Comparison of ENCODE assay signal across 12 cellular contexts in the genomic region with DNA sequence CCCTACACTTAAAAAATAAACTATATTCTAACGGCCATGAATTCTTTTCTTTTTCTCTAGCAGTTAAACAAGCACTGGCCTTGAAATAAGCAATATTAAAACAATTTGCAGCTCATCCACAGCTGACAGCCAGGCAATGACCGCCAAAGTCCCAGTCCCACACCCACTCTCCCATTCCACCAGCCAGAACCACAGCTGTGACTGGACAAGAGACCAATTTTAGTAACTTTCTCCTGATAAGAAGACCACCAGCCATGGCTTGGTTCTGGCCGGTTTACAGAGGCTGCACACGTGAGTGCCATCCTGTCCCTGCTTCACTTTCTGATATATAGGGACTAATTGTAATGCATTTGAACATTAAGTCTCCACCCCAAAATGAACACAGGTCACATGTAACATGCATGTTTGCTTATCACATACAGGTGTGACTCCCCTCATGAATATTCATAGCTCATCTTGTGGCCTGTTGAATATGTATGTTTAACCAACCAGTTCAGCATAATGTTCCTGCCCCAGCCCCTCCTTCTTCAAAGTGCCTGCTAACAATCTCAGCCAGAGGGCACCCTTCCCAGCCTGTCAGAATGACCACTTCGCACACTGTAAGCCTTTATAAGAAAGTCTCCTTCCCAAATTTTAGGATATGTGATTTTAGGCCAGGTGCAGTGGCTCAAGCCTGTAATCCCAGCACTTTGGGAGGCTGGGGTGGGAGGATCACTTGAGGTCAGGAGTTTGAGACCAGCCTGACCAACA. TPM values are rescaled to one million over a fixed set of nuclear protein-coding genes. Genes with fewer than 3 reads are reported as not detected.
DNase-seq lines count a peak whose midpoint lies in the region; ATAC-seq and TF ChIP-seq lines count a peak whose summit lies in the region.
"Had no signal": no experiment of that assay in that cellular context is flagged by ENCODE, and none has a peak within 500 bp of the region (broad histone marks: within the 10 kb centered on the region; RNA-seq: fewer than 3 reads in every experiment).

No MANE protein-coding gene starts in this region.

- CTCF ChIA-PET in mammary epithelial cell (lab: Charles Lee; ENCODE audit: low non-redundant PET), result no interaction called here

- in situ Hi-C loops in mammary epithelial cell (cut with MboI; ENCODE audit: low sequenced_read_pairs in 2 of 2), result no loop called here

- H2AFZ ChIP-seq in Karpas-422 (ENCODE audit: low read length) (no peak overlapping the region), mammary epithelial cell (ENCODE audit: low read depth, low read length) (no peak overlapping the region), neuronal stem cell (ENCODE audit: low read length) (no peak overlapping the region)

- peaks cover 19% of the 10 kb centered on the region for H3K27me3 Mint-ChIP-seq in T-helper 2 cell treated with Interferon-gamma antibody and Interleukin-4, amounts not matched to agents 5 μg/mL and 100 μg/mL, for 36 hours (ENCODE audit: low read depth)
- no peaks in the 10 kb centered on the region for H3K27me3 Mint-ChIP-seq in stimulated activated naive CD8-positive, alpha-beta T cell treated with anti-CD3 and anti-CD28 coated beads, Interleukin-15, amount 100 ng/mL, for 72 hours

- H3K9me3 ChIP-seq in Karpas-422 (ENCODE audit: low read length), result no peaks in the 10 kb centered on the region
- H3K9me3 ChIP-seq in mammary epithelial cell (replicated peaks; ENCODE audit: insufficient read depth, low read length), result no peaks in the 10 kb centered on the region
- H3K9me3 ChIP-seq in left lung, result peaks cover 0 to 14% of the 10 kb centered on the region in 2 donors
- H3K9me3 ChIP-seq in neuronal stem cell (replicated peaks in 1 of 2; ENCODE audit: control insufficient read depth in 2 of 2, insufficient read depth in 1 of 2, low read depth in 1 of 2, low read length in 2 of 2), result peaks cover 5 to 7% of the 10 kb centered on the region in 2 donors
- H3K9me3 ChIP-seq: ovary had no signal

- H2BK15ac ChIP-seq in neuronal stem cell (ENCODE audit: low read length), result no peak overlapping the region

- H4K20me1 ChIP-seq in Karpas-422 (ENCODE audit: insufficient read depth, low read depth, low read length) (no peaks in the 10 kb centered on the region), mammary epithelial cell (ENCODE audit: insufficient read depth, low read length) (no peaks in the 10 kb centered on the region)

- H3K9me3 Mint-ChIP-seq in stimulated activated effector memory CD8-positive, alpha-beta T cell treated with anti-CD3 and anti-CD28 coated beads, Interleukin-12 subunit alpha, Interleukin-12 subunit beta, amount 100 ng/mL, for 72 hours, result no peaks in the 10 kb centered on the region
- H3K9me3 Mint-ChIP-seq in T-helper 2 cell treated with Interferon-gamma antibody and Interleukin-4, amounts not matched to agents 5 μg/mL and 100 μg/mL, for 36 hours, result peaks cover 7% of the 10 kb centered on the region
- H3K9me3 Mint-ChIP-seq in stimulated activated naive CD8-positive, alpha-beta T cell treated with anti-CD3 and anti-CD28 coated beads, Interleukin-15, amount 100 ng/mL, for 72 hours, result no peaks in the 10 kb centered on the region

- H3K14ac ChIP-seq in neuronal stem cell (ENCODE audit: low read length), result no peak overlapping the region

- no TSS peak for BruUV-seq in mammary epithelial cell (replicated peaks; lab: Mats Ljungman, UMichigan)

- H3K9me2 ChIP-seq in Karpas-422 (replicated peaks; ENCODE audit: insufficient read depth, low read length), result no peaks in the 10 kb centered on the region

- H3K9ac ChIP-seq in Karpas-422 (ENCODE audit: low read length) (no peak overlapping the region), mammary epithelial cell (ENCODE audit: insufficient read depth, low read length) (no peak overlapping the region), neuronal stem cell (ENCODE audit: low read depth, low read length, poor library complexity) (no peak overlapping the region)

- dilution Hi-C loops in mammary epithelial cell (cut with HindIII; ENCODE audit: low sequenced_read_pairs), result no loop called here

- TF ChIP-seq CTCF in mammary epithelial cell (conservative IDR thresholded peaks at IDR 0.05 in 1 of 2, IDR thresholded peaks at IDR 0.05 in 1 of 2; ENCODE audit: extremely low read depth in 1 of 2, insufficient read depth in 1 of 2, low read depth in 1 of 2, low read length in 2 of 2) (peak; percentile 18 to 52), left lung (IDR thresholded peaks at IDR 0.05) (no peak)

- H3K79me2 ChIP-seq in Karpas-422 (ENCODE audit: low read length) (no peaks in the 10 kb centered on the region), mammary epithelial cell (ENCODE audit: insufficient read depth, low read length) (no peaks in the 10 kb centered on the region)

- H3K18ac ChIP-seq in neuronal stem cell (ENCODE audit: low read length), result no peak overlapping the region

- H3K27me3 ChIP-seq in Karpas-422 (ENCODE audit: low read length) (no peaks in the 10 kb centered on the region), mammary epithelial cell (ENCODE audit: insufficient read depth, low read length) (no peaks in the 10 kb centered on the region), left lung (no peaks in the 10 kb centered on the region), neuronal stem cell (ENCODE audit: control insufficient read depth in 3 of 3, insufficient read depth in 3 of 3, low read depth in 1 of 3, low read length in 3 of 3) (no peaks in the 10 kb centered on the region)
- H3K27me3 ChIP-seq: ovary had no signal

- no peaks in the 10 kb centered on the region for H3K36me3 Mint-ChIP-seq in stimulated activated effector memory CD8-positive, alpha-beta T cell treated with anti-CD3 and anti-CD28 coated beads, Interleukin-12 subunit alpha, Interleukin-12 subunit beta, amount 100 ng/mL, for 72 hours
- H3K36me3 Mint-ChIP-seq in T-helper 2 cell treated with Interferon-gamma antibody and Interleukin-4, amounts not matched to agents 5 μg/mL and 100 μg/mL, for 36 hours (ENCODE audit: low read depth), result no peaks in the 10 kb centered on the region

- H3K79me1 ChIP-seq in neuronal stem cell (ENCODE audit: low read depth, low read length), result no peaks in the 10 kb centered on the region

- WGBS in mammary epithelial cell (ENCODE audit: low coverage, missing lambda C conversion rate), result 62% methylated on average over 5 of the region's 5 CpGs
- WGBS in neuronal stem cell (ENCODE audit: extremely low coverage in 2 of 2, insufficient read length in 2 of 2, insufficient replicate concordance in 1 of 2), 2 donors, result no CpG with 5 or more reads among the region's 5 CpGs

- intact Hi-C loops in mammary epithelial cell (cut with micrococcal nuclease) (no loop called here), left lung (cut with DNase I) (no loop called here)

- H3K27ac ChIP-seq in Karpas-422 (ENCODE audit: low read length) (no peak overlapping the region), mammary epithelial cell (ENCODE audit: insufficient read depth, low read depth, low read length) (no peak overlapping the region), left lung (no peak overlapping the region), neuronal stem cell (replicated peaks; ENCODE audit: low read length) (no peak overlapping the region)
- H3K27ac ChIP-seq: HL-60, ovary had no signal

- no peak overlapping the region for H3K23ac ChIP-seq in neuronal stem cell (ENCODE audit: low read depth, low read length, poor library complexity)

- H2BK5ac ChIP-seq in neuronal stem cell (ENCODE audit: low read length), result no peak overlapping the region

- no peak overlapping the region for H3K4ac ChIP-seq in neuronal stem cell (ENCODE audit: low read length)

- H3K4me3 ChIP-seq in Karpas-422 (ENCODE audit: low read length), result no peak overlapping the region
- H3K4me3 ChIP-seq in mammary epithelial cell (replicated peaks in 1 of 3; ENCODE audit: insufficient read depth in 1 of 3, low read depth in 2 of 3, low read length in 3 of 3), result no peak overlapping the region
- no peak overlapping the region for H3K4me3 ChIP-seq in left lung
- H3K4me3 ChIP-seq in neuronal stem cell (ENCODE audit: low read length in 2 of 2), result no peak overlapping the region
- H3K4me3 ChIP-seq: ovary had no signal

- H3K27ac Mint-ChIP-seq in stimulated activated effector memory CD8-positive, alpha-beta T cell treated with anti-CD3 and anti-CD28 coated beads, Interleukin-12 subunit alpha, Interleukin-12 subunit beta, amount 100 ng/mL, for 72 hours, result no peak overlapping the region
- no peak overlapping the region for H3K27ac Mint-ChIP-seq in T-helper 2 cell treated with Interferon-gamma antibody and Interleukin-4, amounts not matched to agents 5 μg/mL and 100 μg/mL, for 36 hours
- H3K27ac Mint-ChIP-seq in stimulated activated naive CD8-positive, alpha-beta T cell treated with anti-CD3 and anti-CD28 coated beads, Interleukin-15, amount 100 ng/mL, for 72 hours, result peak overlapping the region in 1 of 2 donors; percentile 33

- H3K4me1 ChIP-seq in Karpas-422 (ENCODE audit: low read length) (no peaks in the 10 kb centered on the region), mammary epithelial cell (ENCODE audit: insufficient read depth, low read length) (no peaks in the 10 kb centered on the region), left lung (no peaks in the 10 kb centered on the region), neuronal stem cell (ENCODE audit: control insufficient read depth in 2 of 2, insufficient read depth in 1 of 2, low read depth in 1 of 2, low read length in 2 of 2) (peaks cover 5 to 9% of the 10 kb centered on the region in 2 donors)

- no peak overlapping the region for H4K91ac ChIP-seq in neuronal stem cell (ENCODE audit: low read depth, low read length, poor library complexity)

- H3K36me3 ChIP-seq in Karpas-422 (ENCODE audit: insufficient read depth, low read length) (no peaks in the 10 kb centered on the region), mammary epithelial cell (ENCODE audit: insufficient read depth, low read length) (no peaks in the 10 kb centered on the region), left lung (no peaks in the 10 kb centered on the region), neuronal stem cell (replicated peaks in 1 of 2; ENCODE audit: control insufficient read depth in 2 of 2, insufficient read depth in 2 of 2, low read length in 2 of 2) (no peaks in the 10 kb centered on the region)
- H3K36me3 ChIP-seq: ovary had no signal

- no peak overlapping the region for H2BK120ac ChIP-seq in neuronal stem cell (ENCODE audit: low read depth, low read length)

- no peak overlapping the region for H3K4me2 ChIP-seq in Karpas-422 (ENCODE audit: low read depth, low read length, poor library complexity, severe bottlenecking)
- H3K4me2 ChIP-seq in mammary epithelial cell (ENCODE audit: insufficient read depth, low read depth, low read length), result no peak overlapping the region
- no peak overlapping the region for H3K4me2 ChIP-seq in neuronal stem cell (ENCODE audit: insufficient read depth, low read length, poor library complexity, severe bottlenecking)

- no peak overlapping the region for H4K8ac ChIP-seq in neuronal stem cell (ENCODE audit: low read depth, low read length)

- DNase-seq in Ammon's horn (ENCODE audit: low spot score) (peak; percentile 24), Karpas-422 (peak; percentile 52), mammary epithelial cell (peak; percentile 12), left lung (no peak), neuronal stem cell (ENCODE audit: low spot score) (no peak)
- DNase-seq in stimulated activated effector memory CD8-positive, alpha-beta T cell treated with anti-CD3 and anti-CD28 coated beads, Interleukin-12 subunit alpha, Interleukin-12 subunit beta, amount 100 ng/mL, for 72 hours (ENCODE audit: low spot score in 2 of 2), result no peak
- DNase-seq in T-helper 2 cell treated with Interferon-gamma antibody and Interleukin-4, amounts not matched to agents 5 μg/mL and 100 μg/mL, for 36 hours (ENCODE audit: low spot score), result no peak
- DNase-seq in stimulated activated naive CD8-positive, alpha-beta T cell treated with anti-CD3 and anti-CD28 coated beads, Interleukin-15, amount 100 ng/mL, for 72 hours, result no peak
- DNase-seq: GOT3, NCI-H2029 treated with DMSO at 0.1 percent for 48 hours had no signal

- H3K4me3 Mint-ChIP-seq in stimulated activated effector memory CD8-positive, alpha-beta T cell treated with anti-CD3 and anti-CD28 coated beads, Interleukin-12 subunit alpha, Interleukin-12 subunit beta, amount 100 ng/mL, for 72 hours, result no peak overlapping the region
- no peak overlapping the region for H3K4me3 Mint-ChIP-seq in T-helper 2 cell treated with Interferon-gamma antibody and Interleukin-4, amounts not matched to agents 5 μg/mL and 100 μg/mL, for 36 hours
- no peak overlapping the region for H3K4me3 Mint-ChIP-seq in stimulated activated naive CD8-positive, alpha-beta T cell treated with anti-CD3 and anti-CD28 coated beads, Interleukin-15, amount 100 ng/mL, for 72 hours

- H3K4me1 Mint-ChIP-seq in stimulated activated effector memory CD8-positive, alpha-beta T cell treated with anti-CD3 and anti-CD28 coated beads, Interleukin-12 subunit alpha, Interleukin-12 subunit beta, amount 100 ng/mL, for 72 hours, result peaks cover 10% of the 10 kb centered on the region
- peaks cover 16% of the 10 kb centered on the region for H3K4me1 Mint-ChIP-seq in T-helper 2 cell treated with Interferon-gamma antibody and Interleukin-4, amounts not matched to agents 5 μg/mL and 100 μg/mL, for 36 hours (ENCODE audit: low read depth)
- H3K4me1 Mint-ChIP-seq in stimulated activated naive CD8-positive, alpha-beta T cell treated with anti-CD3 and anti-CD28 coated beads, Interleukin-15, amount 100 ng/mL, for 72 hours, result peaks cover 11% of the 10 kb centered on the region

- no peak overlapping the region for H2BK12ac ChIP-seq in neuronal stem cell (ENCODE audit: low read length)

- ATAC-seq in left lung, result peak; percentile 49
- no peak for ATAC-seq in stimulated activated effector memory CD8-positive, alpha-beta T cell treated with anti-CD3 and anti-CD28 coated beads, Interleukin-12 subunit alpha, Interleukin-12 subunit beta, amount 100 ng/mL, for 72 hours
- ATAC-seq in stimulated activated naive CD8-positive, alpha-beta T cell treated with anti-CD3 and anti-CD28 coated beads, Interleukin-15, amount 100 ng/mL, for 72 hours, result no peak

- H2AK5ac ChIP-seq in neuronal stem cell (ENCODE audit: low read depth, low read length), result no peak overlapping the region

RNA-seq across cellular contexts. Expression of gene FANCC, which starts 23.9 kb away (rescaled TPM):
- 3.1 and 14.0 TPM in 2 replicates for total RNA-seq in Karpas-422 (2014; rRNA removed; shearing (Covaris generic); ENCODE audit: low replicate concordance)
- 10 to 100 TPM in 1 of 2 donors, 1 to 10 TPM in 1; 4.2 to 12.9 TPM for total RNA-seq in mammary epithelial cell
- polyA plus RNA-seq in mammary epithelial cell, result 7.1 TPM
- 38.9 TPM for polyA minus RNA-seq in mammary epithelial cell
- total RNA-seq in left lung, result 10 to 100 TPM; 11.5 to 17.4 TPM
- 7.2 TPM for polyA plus RNA-seq in neuronal stem cell (2013, experiment 1 of 2)
- 7.0 TPM for polyA plus RNA-seq in neuronal stem cell (2013, experiment 2 of 2)

Comparison
In these comparisons a context has a peak if more than half of its experiments do, and no peak if none do; other contexts are left out.
1. DNase-seq: peak in Ammon's horn (single experiment), Karpas-422 (single experiment) and mammary epithelial cell (single experiment); none in left lung (0 of 2), stimulated activated effector memory CD8-positive, alpha-beta T cell treated with anti-CD3 and anti-CD28 coated beads, Interleukin-12 subunit alpha, Interleukin-12 subunit beta, amount 100 ng/mL, for 72 hours (0 of 2), T-helper 2 cell treated with Interferon-gamma antibody and Interleukin-4, amounts not matched to agents 5 μg/mL and 100 μg/mL, for 36 hours (single experiment), neuronal stem cell (single experiment) and stimulated activated naive CD8-positive, alpha-beta T cell treated with anti-CD3 and anti-CD28 coated beads, Interleukin-15, amount 100 ng/mL, for 72 hours (0 of 2).
2. CTCF ChIP-seq: peak in mammary epithelial cell (2 of 2); none in left lung (0 of 2).